ENCODE assay signal across 9 cellular contexts in genomic region chr15:67104453-67104852, GRCh38. TPM values are rescaled to one million over a fixed set of nuclear protein-coding genes. Genes with fewer than 3 reads are reported as not detected.
DNase-seq lines count a peak whose midpoint lies in the region; ATAC-seq and TF ChIP-seq lines count a peak whose summit lies in the region.
"Had no signal": no experiment of that assay in that cellular context is flagged by ENCODE, and none has a peak within 500 bp of the region (broad histone marks: within the 10 kb centered on the region; RNA-seq: fewer than 3 reads in every experiment).

No MANE protein-coding gene starts in this region.

- no peaks in the 10 kb centered on the region for H3K9me3 Mint-ChIP-seq in T-helper 2 cell treated with Interferon-gamma antibody and Interleukin-4, amounts not matched to agents 5 μg/mL and 100 μg/mL, for 36 hours
- H3K9me3 Mint-ChIP-seq in activated T-helper 1 cell treated with anti-CD3 and anti-CD28 coated beads, Interleukin-12 subunit alpha, Interleukin-12 subunit beta, Interleukin-2, Interleukin-4 antibody, amounts not matched to agents 30 ng/mL and 10 ng/mL and 1 ng/mL, durations not matched to agents 14 hours and 24 hours and 36 hours, result no peaks in the 10 kb centered on the region

- H3K27ac ChIP-seq in right lobe of liver, result peak overlapping the region in 1 of 3 donors; percentile 24
- peak overlapping the region; percentile 70 for H3K27ac ChIP-seq in stomach smooth muscle (ENCODE audit: low read length)

- H3K36me3 Mint-ChIP-seq in T-helper 2 cell treated with Interferon-gamma antibody and Interleukin-4, amounts not matched to agents 5 μg/mL and 100 μg/mL, for 36 hours (ENCODE audit: low read depth), result peaks cover 43% of the 10 kb centered on the region
- H3K36me3 Mint-ChIP-seq in activated T-helper 1 cell treated with anti-CD3 and anti-CD28 coated beads, Interleukin-12 subunit alpha, Interleukin-12 subunit beta, Interleukin-2, Interleukin-4 antibody, amounts not matched to agents 30 ng/mL and 10 ng/mL and 1 ng/mL, durations not matched to agents 14 hours and 24 hours and 36 hours (ENCODE audit: low read depth), result peaks cover 44% of the 10 kb centered on the region

- no peak for TF ChIP-seq CTCF in right lobe of liver (IDR thresholded peaks at IDR 0.05)

- H3K4me1 ChIP-seq in right lobe of liver (peaks cover 0 to 34% (median 14%) of the 10 kb centered on the region in 4 donors), stomach smooth muscle (ENCODE audit: control insufficient read depth, insufficient read depth, low read length) (peaks cover 72% of the 10 kb centered on the region)

- H3K9me3 ChIP-seq in right lobe of liver (no peaks in the 10 kb centered on the region), stomach smooth muscle (ENCODE audit: control insufficient read depth in 2 of 2, low read length in 2 of 2) (no peaks in the 10 kb centered on the region)

- DNase-seq in T-helper 2 cell treated with Interferon-gamma antibody and Interleukin-4, amounts not matched to agents 5 μg/mL and 100 μg/mL, for 36 hours (ENCODE audit: low spot score), result no peak
- DNase-seq in T-helper 2 cell (no peak), right lobe of liver (no peak), midbrain (lab: John Stamatoyannopoulos, UW) (no peak), T-helper 9 cell (no peak)
- no peak for DNase-seq in activated T-helper 1 cell treated with anti-CD3 and anti-CD28 coated beads, Interleukin-12 subunit alpha, Interleukin-12 subunit beta, Interleukin-2, Interleukin-4 antibody, amounts not matched to agents 30 ng/mL and 10 ng/mL and 1 ng/mL, durations not matched to agents 14 hours and 24 hours and 36 hours (ENCODE audit: low spot score)
- DNase-seq: activated CD8-positive, alpha-beta memory T cell treated with anti-CD3 and anti-CD28 coated beads, Interleukin-2, amount 10 ng/mL, durations not matched to agents 7 days and 5 days had no signal

- TF ChIP-seq POLR2A in right lobe of liver (IDR thresholded peaks at IDR 0.05), result no peak

- H3K27me3 Mint-ChIP-seq in T-helper 2 cell treated with Interferon-gamma antibody and Interleukin-4, amounts not matched to agents 5 μg/mL and 100 μg/mL, for 36 hours (ENCODE audit: low read depth), result no peaks in the 10 kb centered on the region
- no peaks in the 10 kb centered on the region for H3K27me3 Mint-ChIP-seq in activated T-helper 1 cell treated with anti-CD3 and anti-CD28 coated beads, Interleukin-12 subunit alpha, Interleukin-12 subunit beta, Interleukin-2, Interleukin-4 antibody, amounts not matched to agents 30 ng/mL and 10 ng/mL and 1 ng/mL, durations not matched to agents 14 hours and 24 hours and 36 hours (ENCODE audit: insufficient read depth)
- H3K27me3 Mint-ChIP-seq: activated CD8-positive, alpha-beta memory T cell treated with anti-CD3 and anti-CD28 coated beads, Interleukin-2, amount 10 ng/mL, durations not matched to agents 7 days and 5 days had no signal

- ATAC-seq in right lobe of liver (peak; percentile 33 to 70 (median 60)), HG03175 (IDR thresholded peaks at IDR 0.05; ENCODE audit: unreplicated experiment) (no peak)
- ATAC-seq: activated CD8-positive, alpha-beta memory T cell treated with anti-CD3 and anti-CD28 coated beads, Interleukin-2, amount 10 ng/mL, durations not matched to agents 7 days and 5 days had no signal

- H3K9ac ChIP-seq in stomach smooth muscle (ENCODE audit: low read length in 2 of 2), result no peak overlapping the region

- H3K27me3 ChIP-seq in right lobe of liver (no peaks in the 10 kb centered on the region), stomach smooth muscle (ENCODE audit: control insufficient read depth in 1 of 2, insufficient read depth in 2 of 2, low read length in 2 of 2) (no peaks in the 10 kb centered on the region)

- no peak overlapping the region for H3K4me3 Mint-ChIP-seq in T-helper 2 cell treated with Interferon-gamma antibody and Interleukin-4, amounts not matched to agents 5 μg/mL and 100 μg/mL, for 36 hours
- H3K4me3 Mint-ChIP-seq in activated T-helper 1 cell treated with anti-CD3 and anti-CD28 coated beads, Interleukin-12 subunit alpha, Interleukin-12 subunit beta, Interleukin-2, Interleukin-4 antibody, amounts not matched to agents 30 ng/mL and 10 ng/mL and 1 ng/mL, durations not matched to agents 14 hours and 24 hours and 36 hours, result peak overlapping the region; percentile 30
- H3K4me3 Mint-ChIP-seq: activated CD8-positive, alpha-beta memory T cell treated with anti-CD3 and anti-CD28 coated beads, Interleukin-2, amount 10 ng/mL, durations not matched to agents 7 days and 5 days had no signal

- peaks cover 63% of the 10 kb centered on the region for H3K4me1 Mint-ChIP-seq in T-helper 2 cell treated with Interferon-gamma antibody and Interleukin-4, amounts not matched to agents 5 μg/mL and 100 μg/mL, for 36 hours (ENCODE audit: low read depth)
- peaks cover 50% of the 10 kb centered on the region for H3K4me1 Mint-ChIP-seq in activated T-helper 1 cell treated with anti-CD3 and anti-CD28 coated beads, Interleukin-12 subunit alpha, Interleukin-12 subunit beta, Interleukin-2, Interleukin-4 antibody, amounts not matched to agents 30 ng/mL and 10 ng/mL and 1 ng/mL, durations not matched to agents 14 hours and 24 hours and 36 hours (ENCODE audit: low read depth)

- H3K4me3 ChIP-seq in right lobe of liver, result no peak overlapping the region
- no peak overlapping the region for H3K4me3 ChIP-seq in stomach smooth muscle (ENCODE audit: low read length in 2 of 2)

- 15% methylated on average over 8 of the region's 8 CpGs for WGBS in right lobe of liver (ENCODE audit: insufficient coverage, low coverage, low lambda C conversion rate, missing lambda C conversion rate)

- H3K27ac Mint-ChIP-seq in T-helper 2 cell treated with Interferon-gamma antibody and Interleukin-4, amounts not matched to agents 5 μg/mL and 100 μg/mL, for 36 hours, result peak overlapping the region; percentile 84
- H3K27ac Mint-ChIP-seq in activated T-helper 1 cell treated with anti-CD3 and anti-CD28 coated beads, Interleukin-12 subunit alpha, Interleukin-12 subunit beta, Interleukin-2, Interleukin-4 antibody, amounts not matched to agents 30 ng/mL and 10 ng/mL and 1 ng/mL, durations not matched to agents 14 hours and 24 hours and 36 hours, result peak overlapping the region; percentile 83

- H3K36me3 ChIP-seq in right lobe of liver (no peaks in the 10 kb centered on the region), stomach smooth muscle (ENCODE audit: control insufficient read depth in 2 of 2, insufficient read depth in 2 of 2, low read length in 2 of 2) (no peaks in the 10 kb centered on the region)

- intact Hi-C loops in activated T-helper 1 cell treated with anti-CD3 and anti-CD28 coated beads, Interleukin-12 subunit alpha, Interleukin-12 subunit beta, Interleukin-2, Interleukin-4 antibody, amounts not matched to agents 30 ng/mL and 10 ng/mL and 1 ng/mL, durations not matched to agents 14 hours and 24 hours and 36 hours (cut with micrococcal nuclease), result no loop called here
- intact Hi-C loops in right lobe of liver (cut with DNase I), result no loop called here

RNA-seq across cellular contexts. Expression of gene SMAD3, which starts 39.1 kb away (rescaled TPM):
- 80.2 and 80.4 TPM in 2 replicates for total RNA-seq in activated T-helper 1 cell treated with anti-CD3 and anti-CD28 coated beads, Interleukin-12 subunit alpha, Interleukin-12 subunit beta, Interleukin-2, Interleukin-4 antibody, amounts not matched to agents 30 ng/mL and 10 ng/mL and 1 ng/mL, durations not matched to agents 14 hours and 24 hours and 36 hours
- total RNA-seq in right lobe of liver, result 10 to 100 TPM in 5 of 6 experiments, 1 to 10 TPM in 1; 9.2 to 34.0 (median 14.4) TPM
